17 cellular contexts compared by ENCODE assay signal in the genomic region with DNA sequence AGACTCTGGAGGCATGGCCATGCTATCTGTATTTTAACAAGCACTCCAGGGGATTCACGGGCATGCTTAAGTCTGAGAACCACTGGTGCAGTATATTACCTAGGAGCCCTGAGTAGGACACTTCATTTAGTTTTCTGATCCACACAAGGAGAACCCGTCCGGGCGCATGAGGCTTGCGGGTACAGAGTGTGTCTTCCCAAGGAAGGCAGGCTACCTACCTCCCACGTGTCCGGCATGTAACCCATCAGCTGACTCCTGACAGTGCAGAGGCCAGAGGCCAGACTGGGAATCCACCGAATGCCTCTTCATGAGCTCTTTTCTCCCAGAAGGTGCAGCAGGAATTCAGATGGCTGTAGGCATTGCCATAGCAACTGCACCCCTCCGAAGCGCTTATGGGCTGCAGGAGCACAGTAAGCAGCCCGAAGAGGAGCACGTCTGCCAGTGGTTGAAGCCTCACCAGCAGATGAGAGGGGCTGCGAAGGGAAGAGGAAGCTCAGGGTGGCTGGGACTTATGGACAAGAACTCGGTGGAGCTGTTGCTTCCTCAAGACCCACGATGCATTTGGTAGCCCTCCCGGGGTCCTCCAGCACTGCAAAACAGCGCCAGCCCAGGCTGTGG. TPM values are rescaled to one million over a fixed set of nuclear protein-coding genes. Genes with fewer than 3 reads are reported as not detected.
DNase-seq lines count a peak whose midpoint lies in the region; ATAC-seq and TF ChIP-seq lines count a peak whose summit lies in the region.
"Had no signal": no experiment of that assay in that cellular context is flagged by ENCODE, and none has a peak within 500 bp of the region (broad histone marks: within the 10 kb centered on the region; RNA-seq: fewer than 3 reads in every experiment).

No MANE protein-coding gene starts in this region.

- H3K9me3 Mint-ChIP-seq in activated naive CD4-positive, alpha-beta T cell treated with anti-CD3 and anti-CD28 coated beads, Interleukin-2, amount 10 ng/mL, durations not matched to agents 7 days and 5 days, result peaks cover 8% of the 10 kb centered on the region
- H3K9me3 Mint-ChIP-seq: activated T-helper 1 cell treated with anti-CD3 and anti-CD28 coated beads, Interleukin-12 subunit alpha, Interleukin-12 subunit beta, Interleukin-2, Interleukin-4 antibody, amounts not matched to agents 30 ng/mL and 10 ng/mL and 1 ng/mL, durations not matched to agents 14 hours and 24 hours and 36 hours had no signal

- peak overlapping the region; percentile 28 for H3K27ac Mint-ChIP-seq in activated naive CD4-positive, alpha-beta T cell treated with anti-CD3 and anti-CD28 coated beads, Interleukin-2, amount 10 ng/mL, durations not matched to agents 7 days and 5 days

- no peak for TF ChIP-seq CTCF in WERI-Rb-1 (IDR thresholded peaks at IDR 0.05; ENCODE audit: low read depth, low read length)
- TF ChIP-seq CTCF in upper lobe of right lung (IDR thresholded peaks at IDR 0.05), result no peak

- H3K27me3 Mint-ChIP-seq in activated naive CD4-positive, alpha-beta T cell treated with anti-CD3 and anti-CD28 coated beads, Interleukin-2, amount 10 ng/mL, durations not matched to agents 7 days and 5 days, result no peaks in the 10 kb centered on the region
- H3K27me3 Mint-ChIP-seq: activated naive CD8-positive, alpha-beta T cell treated with anti-CD3 and anti-CD28 coated beads for 36 hours had no signal

- H3K36me3 ChIP-seq in WERI-Rb-1 (no peaks in the 10 kb centered on the region), upper lobe of right lung (no peaks in the 10 kb centered on the region)
- H3K36me3 ChIP-seq: heart left ventricle had no signal

- peaks cover 49% of the 10 kb centered on the region for H3K4me1 Mint-ChIP-seq in activated naive CD4-positive, alpha-beta T cell treated with anti-CD3 and anti-CD28 coated beads, Interleukin-2, amount 10 ng/mL, durations not matched to agents 7 days and 5 days

- H3K4me1 ChIP-seq in upper lobe of right lung, result peaks cover 15% of the 10 kb centered on the region

- ATAC-seq in upper lobe of right lung, result no peak
- ATAC-seq in HG02623 (IDR thresholded peaks at IDR 0.05; ENCODE audit: unreplicated experiment), result no peak
- ATAC-seq: activated CD4-positive, CD25-positive, alpha-beta regulatory T cell treated with anti-CD3 and anti-CD28 coated beads, Interleukin-2, amount 50 U/mL, for 24 hours had no signal

- no peak overlapping the region for H3K4me3 Mint-ChIP-seq in activated naive CD4-positive, alpha-beta T cell treated with anti-CD3 and anti-CD28 coated beads, Interleukin-2, amount 10 ng/mL, durations not matched to agents 7 days and 5 days

- intact Hi-C loops in upper lobe of right lung (cut with DNase I), result no loop called here

- no peak overlapping the region for H3K4me3 ChIP-seq in WERI-Rb-1 (ENCODE audit: low read depth, low read length)
- H3K4me3 ChIP-seq in upper lobe of right lung, result no peak overlapping the region

- H3K27me3 ChIP-seq in WERI-Rb-1 (ENCODE audit: insufficient read depth, low read depth, severe bottlenecking) (no peaks in the 10 kb centered on the region), upper lobe of right lung (no peaks in the 10 kb centered on the region)
- H3K27me3 ChIP-seq: heart left ventricle had no signal

- H3K27ac ChIP-seq in WERI-Rb-1 (no peak overlapping the region), upper lobe of right lung (no peak overlapping the region)

- no peaks in the 10 kb centered on the region for H3K9me3 ChIP-seq in WERI-Rb-1 (ENCODE audit: severe bottlenecking)
- no peaks in the 10 kb centered on the region for H3K9me3 ChIP-seq in upper lobe of right lung
- H3K9me3 ChIP-seq: heart left ventricle had no signal

- CTCF ChIA-PET in activated naive CD4-positive, alpha-beta T cell treated with anti-CD3 and anti-CD28 coated beads, Interleukin-2, amount 10 ng/mL, durations not matched to agents 7 days and 5 days (lab: Charles Lee), result interaction anchor here (0.9 to 5.0 kb wide), 25 partner anchors 9 to 191 kb away, joined by 3 to 40 read pairs (median 6); a partner anchor contains a TSS

- DNase-seq in activated naive CD4-positive, alpha-beta T cell treated with anti-CD3 and anti-CD28 coated beads, Interleukin-2, amount 10 ng/mL, durations not matched to agents 7 days and 5 days, result peak; percentile 19
- DNase-seq in activated naive CD4-positive, alpha-beta T cell (lab: John Stamatoyannopoulos, UW), result no peak
- DNase-seq in WERI-Rb-1 (peak; percentile 6), islet precursor cell (peak; percentile 49), upper lobe of right lung (peak; percentile 38), SW480 (ENCODE audit: low spot score) (no peak), NCI-H1436 (lab: John Stamatoyannopoulos, UW) (no peak)
- DNase-seq: activated naive CD8-positive, alpha-beta T cell treated with anti-CD3 and anti-CD28 coated beads for 36 hours; Calu3; NCI-H1417; NCI-H446; NCI-H82; SHP77 had no signal

- peaks cover 27% of the 10 kb centered on the region for H3K36me3 Mint-ChIP-seq in activated naive CD4-positive, alpha-beta T cell treated with anti-CD3 and anti-CD28 coated beads, Interleukin-2, amount 10 ng/mL, durations not matched to agents 7 days and 5 days

RNA-seq across cellular contexts. Expression of a gene that starts 33.8 kb away (rescaled TPM):
- 31.3 TPM for total RNA-seq in upper lobe of right lung

Comparison
In these comparisons a context has a peak if more than half of its experiments do, and no peak if none do; other contexts are left out.
1. DNase-seq: peak in activated naive CD4-positive, alpha-beta T cell treated with anti-CD3 and anti-CD28 coated beads, Interleukin-2, amount 10 ng/mL, durations not matched to agents 7 days and 5 days (single experiment), WERI-Rb-1 (single experiment), islet precursor cell (single experiment) and upper lobe of right lung (single experiment); none in activated naive CD4-positive, alpha-beta T cell (0 of 4), SW480 (single experiment) and NCI-H1436 (single experiment).